Comparison of ENCODE assay signal across 8 cellular contexts in the genomic region with DNA sequence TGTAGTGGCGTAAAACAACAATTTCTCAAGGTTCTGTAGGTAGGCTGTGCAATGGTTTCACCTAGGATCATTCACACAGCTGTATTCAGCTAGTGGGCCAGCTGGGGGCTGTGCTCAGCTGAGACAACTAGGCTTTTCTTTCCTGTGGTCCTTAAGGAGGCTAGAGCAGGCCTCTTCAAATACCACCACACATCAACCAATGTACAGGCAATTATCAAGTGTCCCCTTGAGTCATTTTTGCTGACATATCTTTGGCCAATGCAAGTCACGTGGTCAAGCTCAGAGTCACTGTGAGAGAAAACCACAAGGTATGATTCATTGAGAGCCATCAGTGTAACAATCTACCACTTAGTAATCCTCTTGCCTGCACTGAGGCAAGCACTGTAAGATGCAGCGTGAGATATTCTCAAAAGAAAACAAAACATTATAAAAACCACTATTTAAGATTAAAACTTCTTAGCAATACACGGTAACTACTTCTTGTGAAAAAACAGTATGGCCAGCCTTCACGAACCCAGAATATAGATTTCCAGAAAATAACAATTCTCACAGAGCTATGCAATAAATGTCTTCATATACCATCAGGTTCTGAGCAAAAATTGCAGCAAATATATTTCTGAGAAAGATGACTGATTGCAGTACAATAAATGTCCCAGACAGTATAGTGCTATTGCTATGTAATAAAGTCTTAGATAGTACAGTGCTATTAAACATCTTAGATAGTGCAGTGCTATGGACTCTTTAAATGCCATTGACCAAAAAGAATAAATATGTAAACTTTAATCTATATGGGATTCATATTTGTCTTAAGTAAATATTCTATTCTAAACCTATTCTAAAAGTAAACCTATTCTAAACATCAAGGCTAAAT. TPM values are rescaled to one million over a fixed set of nuclear protein-coding genes. Genes with fewer than 3 reads are reported as not detected.
DNase-seq lines count a peak whose midpoint lies in the region; ATAC-seq and TF ChIP-seq lines count a peak whose summit lies in the region.

No MANE protein-coding gene starts in this region.

- no peak for TF ChIP-seq CTCF in choroid plexus epithelial cell (conservative IDR thresholded peaks at IDR 0.05; ENCODE audit: low read depth, low read length)
- TF ChIP-seq CTCF in GM13977 (IDR thresholded peaks at IDR 0.05; ENCODE audit: extremely low read depth, insufficient read depth, missing control alignments): no peak
- no peak for TF ChIP-seq CTCF in heart left ventricle (IDR thresholded peaks at IDR 0.05)

- peak overlapping the region; percentile 61 for H3K27ac Mint-ChIP-seq in T-helper 2 cell treated with Interferon-gamma antibody and Interleukin-4, amounts not matched to agents 5 μg/mL and 100 μg/mL, for 36 hours

- H3K36me3 ChIP-seq in heart left ventricle: peaks cover 0 to 4% (median 0%) of the 10 kb centered on the region in 9 donors

- H3K4me3 ChIP-seq in choroid plexus epithelial cell (ENCODE audit: low read depth, low read length) (no peak overlapping the region), heart left ventricle (no peak overlapping the region)

- H3K4me1 ChIP-seq in heart left ventricle: peaks cover 0 to 8% (median 0%) of the 10 kb centered on the region in 12 donors

- intact Hi-C loops in heart left ventricle (cut with DNase I): no loop called here

- H3K27me3 ChIP-seq in heart left ventricle: no peaks in the 10 kb centered on the region

- ATAC-seq in HG03354 (IDR thresholded peaks at IDR 0.05; ENCODE audit: poor library complexity, severe bottlenecking, unreplicated experiment): peak; percentile 44
- no peak for ATAC-seq in heart left ventricle

- DNase-seq in Caki2 (ENCODE audit: low read depth): peak; percentile 88
- DNase-seq in T-helper 2 cell treated with Interferon-gamma antibody and Interleukin-4, amounts not matched to agents 5 μg/mL and 100 μg/mL, for 36 hours (ENCODE audit: low spot score): peak; percentile 80
- peak; percentile 95 for DNase-seq in choroid plexus epithelial cell (ENCODE audit: low read depth)
- peak; percentile 19 for DNase-seq in stimulated activated CD8-positive, alpha-beta memory T cell treated with anti-CD3 and anti-CD28 coated beads, Interleukin-12 subunit alpha, Interleukin-12 subunit beta, amount 100 ng/mL, for 1 hour (ENCODE audit: low read depth)
- no peak for DNase-seq in GM13977 (ENCODE audit: low spot score)
- DNase-seq in middle frontal gyrus (ENCODE audit: extremely low spot score, low spot score): no peak
- no peak for DNase-seq in heart left ventricle

- H3K4me1 Mint-ChIP-seq in T-helper 2 cell treated with Interferon-gamma antibody and Interleukin-4, amounts not matched to agents 5 μg/mL and 100 μg/mL, for 36 hours (ENCODE audit: low read depth): peaks cover 34% of the 10 kb centered on the region

- in situ Hi-C loops in Caki2 (cut with HindIII; ENCODE audit: low pct_unique_long_range_greater_than_20kb, low sequenced_read_pairs): no loop called here
- in situ Hi-C loops in GM13977 (cut with MboI; ENCODE audit: low pct_unique_long_range_greater_than_20kb, low sequenced_read_pairs, unreplicated experiment): no loop called here

- no peak for TF ChIP-seq POLR2A in heart left ventricle (IDR thresholded peaks at IDR 0.05)

- no peaks in the 10 kb centered on the region for H3K27me3 Mint-ChIP-seq in T-helper 2 cell treated with Interferon-gamma antibody and Interleukin-4, amounts not matched to agents 5 μg/mL and 100 μg/mL, for 36 hours (ENCODE audit: low read depth)

- H3K27ac ChIP-seq in heart left ventricle: no peak overlapping the region

- peak overlapping the region; percentile 48 for H3K4me3 Mint-ChIP-seq in T-helper 2 cell treated with Interferon-gamma antibody and Interleukin-4, amounts not matched to agents 5 μg/mL and 100 μg/mL, for 36 hours

- H3K9me3 Mint-ChIP-seq in T-helper 2 cell treated with Interferon-gamma antibody and Interleukin-4, amounts not matched to agents 5 μg/mL and 100 μg/mL, for 36 hours: peaks cover 5% of the 10 kb centered on the region

- H3K9me3 ChIP-seq in heart left ventricle: no peaks in the 10 kb centered on the region

- 90 to 96% (median 93%) methylated on average over 5 of the region's 5 CpGs for WGBS in heart left ventricle, 4 donors

- H3K36me3 Mint-ChIP-seq in T-helper 2 cell treated with Interferon-gamma antibody and Interleukin-4, amounts not matched to agents 5 μg/mL and 100 μg/mL, for 36 hours (ENCODE audit: low read depth): peaks cover 11% of the 10 kb centered on the region

RNA-seq across cellular contexts. Expression of gene NME7, which starts 55.3 kb away (rescaled TPM):
- 7.8 and 9.9 TPM in 2 replicates for total RNA-seq in Caki2 (2014; rRNA removed; shearing (Covaris generic); ENCODE audit: low replicate concordance)
- 10 to 100 TPM in 4 of 9 donors, 1 to 10 TPM in 5; 6.9 to 14.9 (median 8.4) TPM for total RNA-seq in heart left ventricle
- polyA plus RNA-seq in heart left ventricle: 10 to 100 TPM in 1 of 2 donors, 1 to 10 TPM in 1; 3.1 to 25.2 TPM

RNA-seq across cellular contexts. Expression of gene BLZF1, which starts 55.7 kb away (rescaled TPM):
- 23.6 and 25.7 TPM in 2 replicates for total RNA-seq in Caki2 (2014; rRNA removed; shearing (Covaris generic); ENCODE audit: low replicate concordance)
- 10 to 100 TPM; 16.5 to 31.3 (median 23.6) TPM for total RNA-seq in heart left ventricle
- polyA plus RNA-seq in heart left ventricle: 10 to 100 TPM in 1 of 2 donors, 1 to 10 TPM in 1; 7.5 to 18.0 TPM

Comparison
In these comparisons a context has a peak if more than half of its experiments do, and no peak if none do; other contexts are left out.
1. DNase-seq: peak in Caki2 (single experiment), T-helper 2 cell treated with Interferon-gamma antibody and Interleukin-4, amounts not matched to agents 5 μg/mL and 100 μg/mL, for 36 hours (single experiment), choroid plexus epithelial cell (single experiment) and stimulated activated CD8-positive, alpha-beta memory T cell treated with anti-CD3 and anti-CD28 coated beads, Interleukin-12 subunit alpha, Interleukin-12 subunit beta, amount 100 ng/mL, for 1 hour (single experiment); none in GM13977 (single experiment), middle frontal gyrus (single experiment) and heart left ventricle (0 of 5).